1 cellular context compared by ENCODE assay signal in genomic region chr11:60810583-60810982, GRCh38.
A peak's percentile ranks its signal among the peaks of the same experiment; 100 is the strongest.
TF ChIP-seq lines count a peak whose summit lies in the region.

No MANE protein-coding gene starts in this region.

TF ChIP-seq in endothelial cell of umbilical vein, 7 proteins besides CTCF, POLR2A, EP300 and RAD21:
- no peak for TF ChIP-seq EZH2 (IDR thresholded peaks at IDR 0.05; ENCODE audit: borderline replicate concordance, low read depth, low read length, severe bottlenecking)
- no peak for TF ChIP-seq MYC (IDR thresholded peaks at IDR 0.05; ENCODE audit: low read depth, low read length)
- TF ChIP-seq POLR2AphosphoS5 (IDR thresholded peaks at IDR 0.05; ENCODE audit: insufficient read depth, low read depth, low read length): peak; percentile 40
